12 cellular contexts compared by ENCODE assay signal in genomic region chr3:133568294-133569014, GRCh38. TPM values are rescaled to one million over a fixed set of nuclear protein-coding genes. Genes with fewer than 3 reads are reported as not detected.
DNase-seq lines count a peak whose midpoint lies in the region; ATAC-seq and TF ChIP-seq lines count a peak whose summit lies in the region.
"Had no signal": no experiment of that assay in that cellular context is flagged by ENCODE, and none has a peak within 500 bp of the region (broad histone marks: within the 10 kb centered on the region; RNA-seq: fewer than 3 reads in every experiment).

No MANE protein-coding gene starts in this region.

- TF ChIP-seq POLR2A in HCT116 (IDR thresholded peaks at IDR 0.05; ENCODE audit: borderline replicate concordance, extremely low read depth, insufficient read depth, insufficient read length), result no peak

- ATAC-seq in HCT116 (peak; percentile 16), T-helper 17 cell (no peak), left colon (no peak)
- ATAC-seq in stimulated activated memory B cell treated with anti-CD40 and anti-IgM and Interleukin-4, amounts not matched to agents 10 μg/mL and 1 μg/mL and 100 μg/mL, for 72 hours, result no peak
- ATAC-seq: stimulated activated naive B cell treated with anti-CD40 and anti-IgM and Interleukin-4, amounts not matched to agents 10 μg/mL and 1 μg/mL and 100 μg/mL, for 72 hours had no signal

- H3K36me3 ChIP-seq in HCT116 (ENCODE audit: control insufficient read depth in 1 of 2, insufficient read depth in 2 of 2, low read length in 2 of 2), result no peaks in the 10 kb centered on the region

- no peak for TF ChIP-seq RAD21 in HCT116 (IDR thresholded peaks at IDR 0.05; ENCODE audit: low read depth)

- H2AFZ ChIP-seq in HCT116 (ENCODE audit: low read depth, low read length, poor library complexity, severe bottlenecking), result peak overlapping the region; percentile 20

- CTCF ChIA-PET in HCT116 (lab: Charles Lee), result interaction anchor here (1.6 kb wide), 1 partner anchor 10 kb away, joined by 4 read pairs; no protein-coding TSS in a partner anchor

- H3K9me3 Mint-ChIP-seq in stimulated activated memory B cell treated with anti-CD40 and anti-IgM and Interleukin-4, amounts not matched to agents 10 μg/mL and 1 μg/mL and 100 μg/mL, for 72 hours, result no peaks in the 10 kb centered on the region
- H3K9me3 Mint-ChIP-seq: stimulated activated naive B cell treated with anti-CD40 and anti-IgM and Interleukin-4, amounts not matched to agents 10 μg/mL and 1 μg/mL and 100 μg/mL, for 72 hours; T-helper 2 cell treated with Interferon-gamma antibody and Interleukin-4, amounts not matched to agents 5 μg/mL and 100 μg/mL, for 36 hours had no signal

- peak overlapping the region; percentile 24 for H3K27ac Mint-ChIP-seq in T-helper 17 cell
- H3K27ac Mint-ChIP-seq in stimulated activated memory B cell treated with anti-CD40 and anti-IgM and Interleukin-4, amounts not matched to agents 10 μg/mL and 1 μg/mL and 100 μg/mL, for 72 hours, result peak overlapping the region; percentile 18
- H3K27ac Mint-ChIP-seq: T-helper 2 cell treated with Interferon-gamma antibody and Interleukin-4, amounts not matched to agents 5 μg/mL and 100 μg/mL, for 36 hours had no signal

- intact Hi-C loops in HCT116 (cut with micrococcal nuclease) (no loop called here), left colon (cut with DNase I, micrococcal nuclease) (no loop called here)

- TF ChIP-seq CTCF in HCT116 (IDR thresholded peaks at IDR 0.05 in 2 of 3, conservative IDR thresholded peaks at IDR 0.05 in 1 of 3; ENCODE audit: borderline replicate concordance in 1 of 3, insufficient read depth in 1 of 3, low read depth in 2 of 3, low read length in 2 of 3) (no peak), fibroblast of villous mesenchyme (IDR thresholded peaks at IDR 0.05; ENCODE audit: insufficient read depth, low read depth, low read length) (no peak)

- H3K36me3 Mint-ChIP-seq in T-helper 17 cell (ENCODE audit: low read depth), result no peaks in the 10 kb centered on the region
- H3K36me3 Mint-ChIP-seq in stimulated activated memory B cell treated with anti-CD40 and anti-IgM and Interleukin-4, amounts not matched to agents 10 μg/mL and 1 μg/mL and 100 μg/mL, for 72 hours, result no peaks in the 10 kb centered on the region

- H3K27ac ChIP-seq in HCT116 (ENCODE audit: low read depth, low read length), result peak overlapping the region; percentile 39; the same call in 1 of the 2 replicates

- H4K20me1 ChIP-seq in HCT116 (ENCODE audit: insufficient read depth), result no peaks in the 10 kb centered on the region

- RAD21 ChIA-PET in HCT116 (lab: Charles Lee; ENCODE audit: low non-redundant PET in 1 of 2, low total read pairs in 2 of 2, uncharacterized antibody in 2 of 2, unreplicated experiment in 2 of 2), result no interaction called here

- no peaks in the 10 kb centered on the region for H3K79me2 ChIP-seq in HCT116 (ENCODE audit: insufficient read depth, low read length)

- H3K9me3 ChIP-seq in HCT116 (ENCODE audit: control insufficient read depth in 1 of 2, insufficient read depth in 1 of 2, low read depth in 1 of 2, low read length in 2 of 2) (no peaks in the 10 kb centered on the region), T-helper 17 cell (ENCODE audit: control insufficient read depth, low read length, poor library complexity, severe bottlenecking) (no peaks in the 10 kb centered on the region)

- peaks cover 37 to 51% of the 10 kb centered on the region in 2 experiments for H3K4me1 ChIP-seq in HCT116 (ENCODE audit: control insufficient read depth in 1 of 2, insufficient read depth in 2 of 2, low read length in 2 of 2)

- no peaks in the 10 kb centered on the region for H3K27me3 ChIP-seq in HCT116 (ENCODE audit: insufficient read depth, low read length)

- H3K4me1 Mint-ChIP-seq in T-helper 17 cell, result peaks cover 20% of the 10 kb centered on the region
- H3K4me1 Mint-ChIP-seq in stimulated activated memory B cell treated with anti-CD40 and anti-IgM and Interleukin-4, amounts not matched to agents 10 μg/mL and 1 μg/mL and 100 μg/mL, for 72 hours, result peaks cover 54% of the 10 kb centered on the region

- no peak overlapping the region for H3K4me3 Mint-ChIP-seq in T-helper 17 cell
- no peak overlapping the region for H3K4me3 Mint-ChIP-seq in stimulated activated memory B cell treated with anti-CD40 and anti-IgM and Interleukin-4, amounts not matched to agents 10 μg/mL and 1 μg/mL and 100 μg/mL, for 72 hours
- H3K4me3 Mint-ChIP-seq: stimulated activated naive B cell treated with anti-CD40 and anti-IgM and Interleukin-4, amounts not matched to agents 10 μg/mL and 1 μg/mL and 100 μg/mL, for 72 hours; T-helper 2 cell treated with Interferon-gamma antibody and Interleukin-4, amounts not matched to agents 5 μg/mL and 100 μg/mL, for 36 hours had no signal

- H3K27me3 Mint-ChIP-seq in T-helper 17 cell, result peaks cover 4% of the 10 kb centered on the region
- no peaks in the 10 kb centered on the region for H3K27me3 Mint-ChIP-seq in stimulated activated memory B cell treated with anti-CD40 and anti-IgM and Interleukin-4, amounts not matched to agents 10 μg/mL and 1 μg/mL and 100 μg/mL, for 72 hours
- H3K27me3 Mint-ChIP-seq: stimulated activated naive B cell treated with anti-CD40 and anti-IgM and Interleukin-4, amounts not matched to agents 10 μg/mL and 1 μg/mL and 100 μg/mL, for 72 hours had no signal

- BruUV-seq in HCT116 (replicated peaks; lab: Mats Ljungman, UMichigan), result no TSS peak

- peak overlapping the region in 1 of 2 experiments; percentile 16; a peak in 2 of 4 replicates for H3K4me3 ChIP-seq in HCT116 (replicated peaks in 1 of 2; ENCODE audit: low read depth in 1 of 2, low read length in 2 of 2)
- no peak overlapping the region for H3K4me3 ChIP-seq in fibroblast of villous mesenchyme (ENCODE audit: low read depth, low read length)

- DNase-seq in HCT116 (ENCODE audit: low read depth, low spot score) (peak; percentile 73), T-helper 17 cell (no peak), fibroblast of villous mesenchyme (ENCODE audit: low read depth) (peak; percentile 90), left colon (no peak), KBM-7 (no peak), C1 segment of cervical spinal cord (lab: John Stamatoyannopoulos, UW) (no peak)
- DNase-seq: hippocampal formation; NCI-H748 treated with DMSO at 0.1 percent for 48 hours; stimulated activated CD4-positive, alpha-beta T cell treated with anti-CD3 and anti-CD28 coated beads, Interleukin-15, amount 100 ng/mL, for 24 hours; stimulated activated naive B cell treated with anti-CD40 and anti-IgM and Interleukin-4, amounts not matched to agents 10 μg/mL and 1 μg/mL and 100 μg/mL, for 72 hours had no signal

- no peaks in the 10 kb centered on the region for H3K9me2 ChIP-seq in HCT116 (ENCODE audit: insufficient read depth)

- H3K4me2 ChIP-seq in HCT116 (ENCODE audit: low read length), result peak overlapping the region; percentile 65

- peak overlapping the region; percentile 31 for H3K9ac ChIP-seq in HCT116 (ENCODE audit: low read length)

- in situ Hi-C loops in KBM-7 (cut with MboI; ENCODE audit: low pct_unique_long_range_greater_than_20kb, low sequenced_read_pairs), result no loop called here

- POLR2A ChIA-PET in HCT116 (lab: Charles Lee), result interaction anchor here (1.0 kb wide), 1 partner anchor 10 kb away, joined by 3 read pairs; no protein-coding TSS in a partner anchor

TF ChIP-seq in HCT116, 20 proteins besides CTCF, POLR2A, EP300 and RAD21:
- no peak for TF ChIP-seq SRF (IDR thresholded peaks at IDR 0.05; ENCODE audit: low read depth)
- TF ChIP-seq TCF7L2 (IDR thresholded peaks at IDR 0.05; ENCODE audit: borderline replicate concordance, extremely low read depth, insufficient read depth, insufficient read length), result no peak
- TF ChIP-seq, protein P1, sequence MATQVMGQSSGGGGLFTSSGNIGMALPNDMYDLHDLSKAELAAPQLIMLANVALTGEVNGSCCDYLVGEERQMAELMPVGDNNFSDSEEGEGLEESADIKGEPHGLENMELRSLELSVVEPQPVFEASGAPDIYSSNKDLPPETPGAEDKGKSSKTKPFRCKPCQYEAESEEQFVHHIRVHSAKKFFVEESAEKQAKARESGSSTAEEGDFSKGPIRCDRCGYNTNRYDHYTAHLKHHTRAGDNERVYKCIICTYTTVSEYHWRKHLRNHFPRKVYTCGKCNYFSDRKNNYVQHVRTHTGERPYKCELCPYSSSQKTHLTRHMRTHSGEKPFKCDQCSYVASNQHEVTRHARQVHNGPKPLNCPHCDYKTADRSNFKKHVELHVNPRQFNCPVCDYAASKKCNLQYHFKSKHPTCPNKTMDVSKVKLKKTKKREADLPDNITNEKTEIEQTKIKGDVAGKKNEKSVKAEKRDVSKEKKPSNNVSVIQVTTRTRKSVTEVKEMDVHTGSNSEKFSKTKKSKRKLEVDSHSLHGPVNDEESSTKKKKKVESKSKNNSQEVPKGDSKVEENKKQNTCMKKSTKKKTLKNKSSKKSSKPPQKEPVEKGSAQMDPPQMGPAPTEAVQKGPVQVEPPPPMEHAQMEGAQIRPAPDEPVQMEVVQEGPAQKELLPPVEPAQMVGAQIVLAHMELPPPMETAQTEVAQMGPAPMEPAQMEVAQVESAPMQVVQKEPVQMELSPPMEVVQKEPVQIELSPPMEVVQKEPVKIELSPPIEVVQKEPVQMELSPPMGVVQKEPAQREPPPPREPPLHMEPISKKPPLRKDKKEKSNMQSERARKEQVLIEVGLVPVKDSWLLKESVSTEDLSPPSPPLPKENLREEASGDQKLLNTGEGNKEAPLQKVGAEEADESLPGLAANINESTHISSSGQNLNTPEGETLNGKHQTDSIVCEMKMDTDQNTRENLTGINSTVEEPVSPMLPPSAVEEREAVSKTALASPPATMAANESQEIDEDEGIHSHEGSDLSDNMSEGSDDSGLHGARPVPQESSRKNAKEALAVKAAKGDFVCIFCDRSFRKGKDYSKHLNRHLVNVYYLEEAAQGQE (IDR thresholded peaks at IDR 0.05; ENCODE audit: low read depth), result no peak
- no peak for TF ChIP-seq EZH2 (IDR thresholded peaks at IDR 0.05)
- TF ChIP-seq YY1 (IDR thresholded peaks at IDR 0.05; ENCODE audit: extremely low read depth, insufficient replicate concordance, low read depth, low read length), result no peak
- TF ChIP-seq FOSL1 (IDR thresholded peaks at IDR 0.05; ENCODE audit: low read depth), result no peak
- TF ChIP-seq CBX3 (IDR thresholded peaks at IDR 0.05; ENCODE audit: low read depth), result no peak
- no peak for TF ChIP-seq POLR2AphosphoS5 (IDR thresholded peaks at IDR 0.05; ENCODE audit: low read depth, low read length)
- TF ChIP-seq MAX (IDR thresholded peaks at IDR 0.05), result no peak
TF ChIP-seq in HCT116: peak in this region for 0.

RNA-seq across cellular contexts. Expression of gene CDV3, which starts 5.0 kb away (rescaled TPM):
- total RNA-seq in HCT116 (2021; ENCODE audit: unreplicated experiment) (153 TPM), T-helper 17 cell (100 to 1,000 TPM; 196 to 239 TPM), fibroblast of villous mesenchyme (184 and 277 TPM in 2 replicates), left colon (100 to 1,000 TPM; 137 to 143 TPM)
- polyA plus RNA-seq in HCT116 (2012), result 62.6 and 78.8 TPM in 2 replicates

Comparison
In these comparisons a context has a peak if more than half of its experiments do, and no peak if none do; other contexts are left out.
1. DNase-seq: peak in HCT116 (single experiment) and fibroblast of villous mesenchyme (single experiment); none in T-helper 17 cell (0 of 3), left colon (0 of 2), KBM-7 (single experiment) and C1 segment of cervical spinal cord (0 of 14).